Comparison of ENCODE assay signal across 1 cellular context in genomic region chr1:43975249-43975961, GRCh38.
TF ChIP-seq lines count a peak whose summit lies in the region.

No MANE protein-coding gene starts in this region.

TF ChIP-seq in GM12878, 131 proteins besides CTCF, POLR2A, EP300 and RAD21:
- TF ChIP-seq RELB (IDR thresholded peaks at IDR 0.05; ENCODE audit: low read depth) = 0 out of 2 replicates have a peak, but pooled peaks have one; percentile 15
- TF ChIP-seq CHD2 (IDR thresholded peaks at IDR 0.05; ENCODE audit: borderline replicate concordance, low read depth, low read length) = 0 out of 2 replicates have a peak, but pooled peaks have one; percentile 38
- TF ChIP-seq RUNX3 (IDR thresholded peaks at IDR 0.05; ENCODE audit: low read length) = peak; percentile 21; the same call in 1 of the 2 replicates
- TF ChIP-seq MLLT1 (IDR thresholded peaks at IDR 0.05) = 0 out of 2 replicates have a peak, but pooled peaks have one; percentile 28
- TF ChIP-seq YY1 (IDR thresholded peaks at IDR 0.05; ENCODE audit: low read depth, low read length) = peak; percentile 50; the same call in 1 of the 2 replicates
- TF ChIP-seq CUX1 (IDR thresholded peaks at IDR 0.05; ENCODE audit: insufficient replicate concordance, low read depth, low read length) = no peak
- peak; percentile 13 to 41; a peak in 1 of 4 replicates for TF ChIP-seq IKZF2 (IDR thresholded peaks at IDR 0.05)
- TF ChIP-seq MXI1 (IDR thresholded peaks at IDR 0.05; ENCODE audit: low read depth, low read length) = peak; percentile 17; the same call in 1 of the 2 replicates
- peak; percentile 85 for TF ChIP-seq SPI1 (IDR thresholded peaks at IDR 0.05; ENCODE audit: borderline replicate concordance, insufficient read depth, low read depth, low read length)
- TF ChIP-seq ASH2L (IDR thresholded peaks at IDR 0.05; ENCODE audit: borderline replicate concordance, low read depth) = no peak
TF ChIP-seq in GM12878: peak in this region for 8.
